10 cellular contexts compared by ENCODE assay signal in genomic region chr19:33798701-33799111, GRCh38. TPM values are rescaled to one million over a fixed set of nuclear protein-coding genes. Genes with fewer than 3 reads are reported as not detected.
DNase-seq lines count a peak whose midpoint lies in the region; ATAC-seq, FAIRE-seq and TF ChIP-seq lines count a peak whose summit lies in the region.
"Had no signal": no experiment of that assay in that cellular context is flagged by ENCODE, and none has a peak within 500 bp of the region (broad histone marks: within the 10 kb centered on the region; RNA-seq: fewer than 3 reads in every experiment).

No MANE protein-coding gene starts in this region.

- H2AFZ ChIP-seq in mammary epithelial cell (ENCODE audit: low read depth, low read length) (peak overlapping the region; percentile 64), keratinocyte (ENCODE audit: control insufficient read depth, low read length) (peak overlapping the region; percentile 0)

- H4K20me1 ChIP-seq in mammary epithelial cell (ENCODE audit: insufficient read depth, low read length) (no peaks in the 10 kb centered on the region), keratinocyte (ENCODE audit: control insufficient read depth, extremely low read depth, insufficient read depth, low read length) (no peaks in the 10 kb centered on the region)

- H3K4me2 ChIP-seq in mammary epithelial cell (ENCODE audit: insufficient read depth, low read depth, low read length): peak overlapping the region; percentile 96
- peak overlapping the region; percentile 84 for H3K4me2 ChIP-seq in keratinocyte (ENCODE audit: control insufficient read depth, extremely low read depth, insufficient read depth, low read depth, low read length)

- dilution Hi-C loops in mammary epithelial cell (cut with HindIII; ENCODE audit: low sequenced_read_pairs) (no loop called here), keratinocyte (cut with MboI; ENCODE audit: extremely low pct_ligation_motif_present, low sequenced_read_pairs) (no loop called here)

- no peak for TF ChIP-seq POLR2A in stomach (IDR thresholded peaks at IDR 0.05)

- no peaks in the 10 kb centered on the region for H3K9me1 ChIP-seq in keratinocyte (ENCODE audit: control insufficient read depth, extremely low read depth, insufficient read depth, low read length)

- no peak for DNase-seq in mammary epithelial cell
- no peak for DNase-seq in keratinocyte (ENCODE audit: low read depth, low spot score)
- no peak for DNase-seq in stomach
- no peak for DNase-seq in NCI-H226
- no peak for DNase-seq in NCI-H510A treated with DMSO at 0.1 percent for 48 hours (lab: John Stamatoyannopoulos, UW)
- DNase-seq: activated CD4-positive, CD25-positive, alpha-beta regulatory T cell treated with anti-CD3 and anti-CD28 coated beads, Interleukin-2, amount 50 U/mL, for 72 hours had no signal

- CTCF ChIA-PET in HEK293 (lab: Yijun Ruan, JAX) (interaction anchor here (1.2 to 9.5 kb wide), 5 partner anchors 17 to 298 kb away, joined by 4 to 171 read pairs (median 9); no protein-coding TSS in a partner anchor), mammary epithelial cell (lab: Charles Lee; ENCODE audit: low non-redundant PET) (no interaction called here)

- TF ChIP-seq EP300 in stomach (IDR thresholded peaks at IDR 0.05): no peak

- ATAC-seq in HG02885 (IDR thresholded peaks at IDR 0.05; ENCODE audit: poor library complexity, unreplicated experiment): no peak
- no peak for ATAC-seq in HG03439 (IDR thresholded peaks at IDR 0.05; ENCODE audit: unreplicated experiment)

- H3K36me3 ChIP-seq in HEK293 (ENCODE audit: control insufficient read depth in 2 of 2, insufficient read depth in 1 of 2, low read length in 2 of 2): peaks cover 19 to 43% of the 10 kb centered on the region in 2 experiments; a peak in 2 of 3 replicates
- H3K36me3 ChIP-seq in mammary epithelial cell (ENCODE audit: insufficient read depth, low read length): no peaks in the 10 kb centered on the region
- peaks cover 6 to 17% of the 10 kb centered on the region in 2 experiments for H3K36me3 ChIP-seq in keratinocyte (ENCODE audit: control insufficient read depth in 2 of 2, extremely low read depth in 1 of 2, insufficient read depth in 2 of 2, low read length in 2 of 2)
- peaks cover 0 to 28% (median 26%) of the 10 kb centered on the region in 4 donors for H3K36me3 ChIP-seq in stomach

- 25% methylated on average over 9 of the region's 10 CpGs for WGBS in mammary epithelial cell (ENCODE audit: low coverage, missing lambda C conversion rate)
- 60 to 73% (median 62%) methylated on average over 10 of the region's 10 CpGs for WGBS in stomach, 5 donors

- H3K9me3 ChIP-seq in HEK293 (ENCODE audit: control insufficient read depth, insufficient read depth, low read depth, low read length): no peaks in the 10 kb centered on the region
- H3K9me3 ChIP-seq in mammary epithelial cell (replicated peaks; ENCODE audit: insufficient read depth, low read length): no peaks in the 10 kb centered on the region
- H3K9me3 ChIP-seq in keratinocyte (ENCODE audit: control insufficient read depth, low read depth, low read length): no peaks in the 10 kb centered on the region
- no peaks in the 10 kb centered on the region for H3K9me3 ChIP-seq in stomach

- H3K79me2 ChIP-seq in mammary epithelial cell (ENCODE audit: insufficient read depth, low read length) (peaks cover 22% of the 10 kb centered on the region), keratinocyte (ENCODE audit: control insufficient read depth, insufficient read depth, low read length) (no peaks in the 10 kb centered on the region)

- H3K27ac ChIP-seq in HEK293 (ENCODE audit: extremely low read depth, low read depth, low read length) (peak overlapping the region; percentile 28; the same call in 1 of the 2 replicates), mammary epithelial cell (ENCODE audit: insufficient read depth, low read depth, low read length) (no peak overlapping the region), keratinocyte (ENCODE audit: control insufficient read depth, insufficient read depth, low read length) (no peak overlapping the region), stomach (peak overlapping the region; percentile 69 to 98 (median 96))

- TF ChIP-seq CTCF in HEK293 (tag by site-specific recombination; IDR thresholded peaks at IDR 0.05): no peak
- TF ChIP-seq CTCF in mammary epithelial cell (conservative IDR thresholded peaks at IDR 0.05 in 1 of 2, IDR thresholded peaks at IDR 0.05 in 1 of 2; ENCODE audit: extremely low read depth in 1 of 2, insufficient read depth in 1 of 2, low read depth in 1 of 2, low read length in 2 of 2): no peak
- no peak for TF ChIP-seq CTCF in keratinocyte (optimal IDR thresholded peaks at IDR 0.05 in 1 of 3, IDR thresholded peaks at IDR 0.05 in 1 of 3, conservative IDR thresholded peaks at IDR 0.05 in 1 of 3; ENCODE audit: extremely low read depth in 1 of 3, insufficient read depth in 2 of 3, low read length in 3 of 3)
- TF ChIP-seq CTCF in stomach (IDR thresholded peaks at IDR 0.05): no peak

- H3K9ac ChIP-seq in mammary epithelial cell (ENCODE audit: insufficient read depth, low read length) (no peak overlapping the region), keratinocyte (ENCODE audit: control insufficient read depth, extremely low read depth, insufficient read depth, low read length) (peak overlapping the region; percentile 24)

- intact Hi-C loops in mammary epithelial cell (cut with micrococcal nuclease) (no loop called here), stomach (cut with DNase I; ENCODE audit: low total_unique reads) (loop anchor here (10.0 kb wide), 1 partner anchor 106 kb away; no protein-coding TSS in a partner anchor)

- POLR2A ChIA-PET in HEK293 (lab: Yijun Ruan, JAX): no interaction called here

- in situ Hi-C loops in mammary epithelial cell (cut with MboI; ENCODE audit: low sequenced_read_pairs in 2 of 2): no loop called here

- peak; percentile 85 for FAIRE-seq in keratinocyte (lab: Jason Lieb, UNC)
- FAIRE-seq: GM18507 had no signal

- H3K4me3 ChIP-seq in HEK293 (ENCODE audit: low read depth, low read length) (no peak overlapping the region), mammary epithelial cell (replicated peaks in 1 of 3; ENCODE audit: insufficient read depth in 1 of 3, low read depth in 2 of 3, low read length in 3 of 3) (peak overlapping the region; percentile 40 to 85 (median 74)), keratinocyte (ENCODE audit: control insufficient read depth in 2 of 3, extremely low read depth in 1 of 3, insufficient read depth in 2 of 3, low read depth in 1 of 3, low read length in 3 of 3) (peak overlapping the region in 2 of 3 experiments; percentile 62 to 67), stomach (peak overlapping the region; percentile 75 to 88 (median 86))

- H3K4me1 ChIP-seq in HEK293 (ENCODE audit: control insufficient read depth, insufficient read depth, low read length) (peaks cover 18% of the 10 kb centered on the region), mammary epithelial cell (ENCODE audit: insufficient read depth, low read length) (peaks cover 15% of the 10 kb centered on the region), keratinocyte (ENCODE audit: control insufficient read depth, extremely low read depth, insufficient read depth, low read length) (peaks cover 4% of the 10 kb centered on the region), stomach (peaks cover 8 to 76% (median 48%) of the 10 kb centered on the region in 4 donors)

- no TSS peak for BruUV-seq in mammary epithelial cell (replicated peaks; lab: Mats Ljungman, UMichigan)

- H3K27me3 ChIP-seq in mammary epithelial cell (ENCODE audit: insufficient read depth, low read length): no peaks in the 10 kb centered on the region
- no peaks in the 10 kb centered on the region for H3K27me3 ChIP-seq in keratinocyte (ENCODE audit: control insufficient read depth, extremely low read depth, insufficient read depth, low read length)
- peaks cover 0 to 20% (median 0%) of the 10 kb centered on the region in 3 donors for H3K27me3 ChIP-seq in stomach

TF ChIP-seq in HEK293, 187 proteins besides CTCF, POLR2A, EP300 and RAD21 (continues in another document):
- TF ChIP-seq KLF7 (tag by site-specific recombination; IDR thresholded peaks at IDR 0.05; ENCODE audit: borderline replicate concordance) (0 out of 2 replicates have a peak, but pooled peaks have one; percentile 2), ZSCAN5A (tag by site-specific recombination; IDR thresholded peaks at IDR 0.05) (no peak)
- TF ChIP-seq, protein P1, sequence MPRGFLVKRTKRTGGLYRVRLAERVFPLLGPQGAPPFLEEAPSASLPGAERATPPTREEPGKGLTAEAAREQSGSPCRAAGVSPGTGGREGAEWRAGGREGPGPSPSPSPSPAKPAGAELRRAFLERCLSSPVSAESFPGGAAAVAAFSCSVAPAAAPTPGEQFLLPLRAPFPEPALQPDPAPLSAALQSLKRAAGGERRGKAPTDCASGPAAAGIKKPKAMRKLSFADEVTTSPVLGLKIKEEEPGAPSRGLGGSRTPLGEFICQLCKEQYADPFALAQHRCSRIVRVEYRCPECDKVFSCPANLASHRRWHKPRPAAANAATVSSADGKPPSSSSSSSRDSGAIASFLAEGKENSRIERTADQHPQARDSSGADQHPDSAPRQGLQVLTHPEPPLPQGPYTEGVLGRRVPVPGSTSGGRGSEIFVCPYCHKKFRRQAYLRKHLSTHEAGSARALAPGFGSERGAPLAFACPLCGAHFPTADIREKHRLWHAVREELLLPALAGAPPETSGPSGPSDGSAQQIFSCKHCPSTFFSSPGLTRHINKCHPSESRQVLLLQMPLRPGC (tag by site-specific recombination; IDR thresholded peaks at IDR 0.05): 0 out of 2 replicates have a peak, but pooled peaks have one; percentile 30

RNA-seq across cellular contexts. Expression of gene KCTD15, which starts 2.0 kb away (rescaled TPM):
- 10 to 100 TPM; 49.9 to 78.5 TPM for total RNA-seq in mammary epithelial cell
- 31.5 TPM for polyA plus RNA-seq in mammary epithelial cell
- polyA minus RNA-seq in mammary epithelial cell: 18.8 TPM
- polyA plus RNA-seq in keratinocyte: 16.2 to 27.1 TPM (median 18.6 TPM) in 3 replicates
- 7.2 TPM for polyA plus RNA-seq in keratinocyte (2011; ENCODE audit: low read depth)
- 11.9 and 22.2 TPM in 2 replicates for polyA plus RNA-seq in keratinocyte (2011; cell fraction: cytosol; rRNA removed)
- 30.2 and 37.8 TPM in 2 replicates for polyA plus RNA-seq in keratinocyte (2011; cell fraction: nucleus; rRNA removed)
- polyA plus RNA-seq in keratinocyte (2012; ENCODE audit: low replicate concordance): 13.3 and 22.3 TPM in 2 replicates
- 12.6 to 18.9 TPM (median 14.5 TPM) in 3 replicates for polyA minus RNA-seq in keratinocyte
- 25.1 TPM for polyA minus RNA-seq in keratinocyte (2011; cell fraction: cytosol; rRNA and poly(A)+ RNA removed)
- polyA minus RNA-seq in keratinocyte (2011; cell fraction: nucleus; rRNA and poly(A)+ RNA removed): 10.9 and 12.5 TPM in 2 replicates
- total RNA-seq in stomach: 100 to 1,000 TPM in 1 of 5 donors, 10 to 100 TPM in 4; 16.5 to 172 (median 32.4) TPM
- polyA plus RNA-seq in stomach: 10 to 100 TPM; 14.1 to 28.8 (median 18.2) TPM

Comparison
In these comparisons a context has a peak if more than half of its experiments do, and no peak if none do; other contexts are left out.
1. H3K27ac ChIP-seq: peak in HEK293 (single experiment) and stomach (5 of 5); none in mammary epithelial cell (single experiment) and keratinocyte (single experiment).